In the genomic region with DNA sequence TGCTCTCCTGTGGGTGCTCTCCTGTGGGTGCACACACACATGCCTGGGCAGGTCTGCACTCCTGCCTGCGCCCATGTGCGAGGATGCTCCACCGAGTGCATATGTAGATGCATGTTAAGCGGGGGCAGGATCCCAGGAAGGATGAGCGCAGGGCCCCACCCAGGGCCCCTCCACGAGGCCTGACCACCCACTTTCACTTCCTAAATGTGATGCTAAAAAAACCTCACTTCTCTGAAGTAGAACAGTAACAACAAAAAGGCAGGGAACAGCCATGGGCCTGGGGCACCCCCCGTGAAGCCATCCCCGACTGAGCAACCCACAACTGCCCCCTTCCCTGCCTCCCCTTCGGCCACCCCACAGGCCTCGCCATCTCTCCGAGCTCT, we compare ENCODE assay signal across 15 cellular contexts. TPM values are rescaled to one million over a fixed set of nuclear protein-coding genes. Genes with fewer than 3 reads are reported as not detected.
DNase-seq lines count a peak whose midpoint lies in the region; ATAC-seq and TF ChIP-seq lines count a peak whose summit lies in the region.
"Had no signal": no experiment of that assay in that cellular context is flagged by ENCODE, and none has a peak within 500 bp of the region (broad histone marks: within the 10 kb centered on the region; RNA-seq: fewer than 3 reads in every experiment).

No MANE protein-coding gene starts in this region.

- peaks cover 5% of the 10 kb centered on the region for H3K36me3 ChIP-seq in brain microvascular endothelial cell (replicated peaks)
- H3K36me3 ChIP-seq: right atrium auricular region had no signal

- no peak for ATAC-seq in activated CD4-positive, alpha-beta T cell treated with anti-CD3 and anti-CD28 coated beads for 36 hours
- peak; percentile 52 for ATAC-seq in HG02981 (IDR thresholded peaks at IDR 0.05; ENCODE audit: unreplicated experiment)
- no peak for ATAC-seq in GM19324 (IDR thresholded peaks at IDR 0.05; ENCODE audit: low FRiP score, unreplicated experiment)

- POLR2A ChIA-PET in activated CD4-positive, alpha-beta T cell treated with anti-CD3 and anti-CD28 coated beads, Interleukin-2, amount 10 ng/mL, durations not matched to agents 7 days and 5 days (lab: Charles Lee) = no interaction called here
- POLR2A ChIA-PET in activated CD4-positive, alpha-beta T cell treated with anti-CD3 and anti-CD28 coated beads for 36 hours (lab: Charles Lee) = no interaction called here

- intact Hi-C loops in activated CD4-positive, alpha-beta T cell treated with anti-CD3 and anti-CD28 coated beads for 36 hours (cut with DNase I, micrococcal nuclease) = no loop called here

- no peak overlapping the region for H3K4me3 ChIP-seq in brain microvascular endothelial cell (ENCODE audit: low read depth, low read length)
- H3K4me3 ChIP-seq: adrenal gland, dorsolateral prefrontal cortex, right atrium auricular region had no signal

- CTCF ChIA-PET in activated CD4-positive, alpha-beta T cell treated with anti-CD3 and anti-CD28 coated beads, Interleukin-2, amount 10 ng/mL, durations not matched to agents 7 days and 5 days (lab: Charles Lee) = no interaction called here
- CTCF ChIA-PET in activated CD4-positive, alpha-beta T cell treated with anti-CD3 and anti-CD28 coated beads for 36 hours (lab: Charles Lee) = no interaction called here

- no peaks in the 10 kb centered on the region for H3K27me3 Mint-ChIP-seq in activated CD4-positive, alpha-beta T cell treated with anti-CD3 and anti-CD28 coated beads, Interleukin-2, amount 10 ng/mL, durations not matched to agents 7 days and 5 days
- peaks cover 1% of the 10 kb centered on the region for H3K27me3 Mint-ChIP-seq in activated CD4-positive, alpha-beta T cell treated with anti-CD3 and anti-CD28 coated beads for 36 hours
- H3K27me3 Mint-ChIP-seq in stimulated activated naive CD8-positive, alpha-beta T cell treated with anti-CD3 and anti-CD28 coated beads, Interleukin-15, Interleukin-2, amounts not matched to agents 100 ng/mL and 50 ng/mL, for 24 hours = no peaks in the 10 kb centered on the region

- peaks cover 19% of the 10 kb centered on the region for H3K4me1 Mint-ChIP-seq in activated CD4-positive, alpha-beta T cell treated with anti-CD3 and anti-CD28 coated beads, Interleukin-2, amount 10 ng/mL, durations not matched to agents 7 days and 5 days
- H3K4me1 Mint-ChIP-seq in activated CD4-positive, alpha-beta T cell treated with anti-CD3 and anti-CD28 coated beads for 36 hours = no peaks in the 10 kb centered on the region
- H3K4me1 Mint-ChIP-seq in stimulated activated naive CD8-positive, alpha-beta T cell treated with anti-CD3 and anti-CD28 coated beads, Interleukin-15, Interleukin-2, amounts not matched to agents 100 ng/mL and 50 ng/mL, for 24 hours (ENCODE audit: low read depth) = peaks cover 28% of the 10 kb centered on the region

- peak overlapping the region; percentile 70 for H3K27ac Mint-ChIP-seq in activated CD4-positive, alpha-beta T cell treated with anti-CD3 and anti-CD28 coated beads, Interleukin-2, amount 10 ng/mL, durations not matched to agents 7 days and 5 days
- no peak overlapping the region for H3K27ac Mint-ChIP-seq in activated CD4-positive, alpha-beta T cell treated with anti-CD3 and anti-CD28 coated beads for 36 hours
- peak overlapping the region; percentile 22 for H3K27ac Mint-ChIP-seq in stimulated activated naive CD8-positive, alpha-beta T cell treated with anti-CD3 and anti-CD28 coated beads, Interleukin-15, Interleukin-2, amounts not matched to agents 100 ng/mL and 50 ng/mL, for 24 hours

- H3K9me3 Mint-ChIP-seq in activated CD4-positive, alpha-beta T cell treated with anti-CD3 and anti-CD28 coated beads, Interleukin-2, amount 10 ng/mL, durations not matched to agents 7 days and 5 days = no peaks in the 10 kb centered on the region
- no peaks in the 10 kb centered on the region for H3K9me3 Mint-ChIP-seq in activated CD4-positive, alpha-beta T cell treated with anti-CD3 and anti-CD28 coated beads for 36 hours (ENCODE audit: low read depth)
- H3K9me3 Mint-ChIP-seq in stimulated activated naive CD8-positive, alpha-beta T cell treated with anti-CD3 and anti-CD28 coated beads, Interleukin-15, Interleukin-2, amounts not matched to agents 100 ng/mL and 50 ng/mL, for 24 hours = no peaks in the 10 kb centered on the region

- H3K27me3 ChIP-seq in brain microvascular endothelial cell (replicated peaks) = no peaks in the 10 kb centered on the region
- H3K27me3 ChIP-seq: adrenal gland, dorsolateral prefrontal cortex, right atrium auricular region had no signal

- in situ Hi-C loops in brain microvascular endothelial cell (cut with HindIII; ENCODE audit: low pct_ligation_motif_present, low sequenced_read_pairs) = loop anchor here (10.0 kb wide), 1 partner anchor 208 kb away; a partner anchor contains a TSS

- no peak for DNase-seq in activated CD4-positive, alpha-beta T cell treated with anti-CD3 and anti-CD28 coated beads, Interleukin-2, amount 10 ng/mL, durations not matched to agents 7 days and 5 days
- DNase-seq in activated CD4-positive, alpha-beta T cell treated with anti-CD3 and anti-CD28 coated beads for 36 hours = no peak
- peak; percentile 23 for DNase-seq in SIG-M5 (lab: John Stamatoyannopoulos, UW)
- DNase-seq in brain microvascular endothelial cell = no peak
- DNase-seq in amniotic stem cell (lab: John Stamatoyannopoulos, UW) = no peak
- DNase-seq: activated CD8-positive, alpha-beta memory T cell treated with anti-CD3 and anti-CD28 coated beads, Interleukin-2, amount 50 U/mL, for 48 hours; adrenal gland; DMS 273 treated with DMSO at 0.1 percent for 48 hours; dorsolateral prefrontal cortex; KG1; trophoblast cell had no signal

- H3K36me3 Mint-ChIP-seq in activated CD4-positive, alpha-beta T cell treated with anti-CD3 and anti-CD28 coated beads, Interleukin-2, amount 10 ng/mL, durations not matched to agents 7 days and 5 days (ENCODE audit: low read depth) = no peaks in the 10 kb centered on the region
- peaks cover 1% of the 10 kb centered on the region for H3K36me3 Mint-ChIP-seq in activated CD4-positive, alpha-beta T cell treated with anti-CD3 and anti-CD28 coated beads for 36 hours (ENCODE audit: low read depth)
- H3K36me3 Mint-ChIP-seq in stimulated activated naive CD8-positive, alpha-beta T cell treated with anti-CD3 and anti-CD28 coated beads, Interleukin-15, Interleukin-2, amounts not matched to agents 100 ng/mL and 50 ng/mL, for 24 hours (ENCODE audit: low read depth) = no peaks in the 10 kb centered on the region

- no peak for TF ChIP-seq CTCF in brain microvascular endothelial cell (IDR thresholded peaks at IDR 0.05; ENCODE audit: low read depth, low read length, missing control alignments)

- H3K4me3 Mint-ChIP-seq in activated CD4-positive, alpha-beta T cell treated with anti-CD3 and anti-CD28 coated beads, Interleukin-2, amount 10 ng/mL, durations not matched to agents 7 days and 5 days = no peak overlapping the region
- H3K4me3 Mint-ChIP-seq in activated CD4-positive, alpha-beta T cell treated with anti-CD3 and anti-CD28 coated beads for 36 hours = no peak overlapping the region
- H3K4me3 Mint-ChIP-seq in stimulated activated naive CD8-positive, alpha-beta T cell treated with anti-CD3 and anti-CD28 coated beads, Interleukin-15, Interleukin-2, amounts not matched to agents 100 ng/mL and 50 ng/mL, for 24 hours = no peak overlapping the region

- H3K27ac ChIP-seq in brain microvascular endothelial cell = no peak overlapping the region
- H3K27ac ChIP-seq: adrenal gland, right atrium auricular region had no signal

RNA-seq across cellular contexts. Expression of a gene that starts 48.2 kb away (rescaled TPM):
- total RNA-seq in activated CD4-positive, alpha-beta T cell treated with anti-CD3 and anti-CD28 coated beads, Interleukin-2, amount 10 ng/mL, durations not matched to agents 7 days and 5 days = 1 to 10 TPM; 1.9 TPM
- 1 to 10 TPM; 7.8 to 8.2 TPM for total RNA-seq in activated CD4-positive, alpha-beta T cell treated with anti-CD3 and anti-CD28 coated beads for 36 hours
